Comparison of ENCODE assay signal across 24 cellular contexts in genomic region chr2:42401773-42402172, GRCh38.
"Had no signal": no experiment of that assay in that cellular context is flagged by ENCODE, and none has a peak within 500 bp of the region (broad histone marks: within the 10 kb centered on the region; RNA-seq: fewer than 3 reads in every experiment).

No MANE protein-coding gene starts in this region.

- H3K4me3 Mint-ChIP-seq: immature natural killer cell; mesothelial cell of epicardium; naive thymus-derived CD8-positive, alpha-beta T cell had no signal

- DNase-seq: colonic mucosa; dermis blood vessel endothelial cell; dorsolateral prefrontal cortex; effector CD4-positive, alpha-beta T cell; effector memory CD4-positive, alpha-beta T cell; foreskin keratinocyte; heart left ventricle; hypothalamus; immature natural killer cell; islet precursor cell; kidney; left cardiac atrium; left lung; left ventricle myocardium superior; lower lobe of right lung; mesenchymal stem cell; mucosa of descending colon; naive B cell; naive thymus-derived CD8-positive, alpha-beta T cell had no signal

- H3K9me3 Mint-ChIP-seq: immature natural killer cell, mesothelial cell of epicardium had no signal

- H3K27ac ChIP-seq: colonic mucosa, dorsolateral prefrontal cortex, esophagus muscularis mucosa, foreskin keratinocyte, gastroesophageal sphincter, heart left ventricle, hepatocyte, left lung, lower lobe of right lung had no signal

- H3K27ac Mint-ChIP-seq: immature natural killer cell; mesothelial cell of epicardium; naive B cell; naive thymus-derived CD8-positive, alpha-beta T cell had no signal

- FAIRE-seq: endothelial cell of umbilical vein had no signal

- H2AFZ ChIP-seq: hepatocyte had no signal

- H3K4me3 ChIP-seq: colonic mucosa, dorsolateral prefrontal cortex, esophagus muscularis mucosa, gastroesophageal sphincter, heart left ventricle, hepatocyte, left lung, lower lobe of right lung, mucosa of descending colon had no signal

- H3K4me2 ChIP-seq: hepatocyte had no signal

- H3K27me3 ChIP-seq: colonic mucosa, dorsolateral prefrontal cortex, esophagus muscularis mucosa, foreskin keratinocyte, gastroesophageal sphincter, heart left ventricle, hepatocyte, left lung had no signal

- H3K4me1 Mint-ChIP-seq: immature natural killer cell; mesothelial cell of epicardium; naive B cell; naive thymus-derived CD8-positive, alpha-beta T cell had no signal

- H3K9me3 ChIP-seq: colonic mucosa, esophagus muscularis mucosa, gastroesophageal sphincter, left lung, lower lobe of right lung, mucosa of descending colon had no signal

- H3K79me2 ChIP-seq: hepatocyte had no signal

- H3K36me3 ChIP-seq: colonic mucosa, esophagus muscularis mucosa, gastroesophageal sphincter, heart left ventricle, left lung, lower lobe of right lung had no signal

- H3K36me3 Mint-ChIP-seq: immature natural killer cell; mesothelial cell of epicardium; naive B cell; naive thymus-derived CD8-positive, alpha-beta T cell had no signal

- H3K4me1 ChIP-seq: colonic mucosa, esophagus muscularis mucosa, foreskin keratinocyte, gastroesophageal sphincter, heart left ventricle, left lung, lower lobe of right lung had no signal
